ENCODE assay signal across 8 cellular contexts in the genomic region with DNA sequence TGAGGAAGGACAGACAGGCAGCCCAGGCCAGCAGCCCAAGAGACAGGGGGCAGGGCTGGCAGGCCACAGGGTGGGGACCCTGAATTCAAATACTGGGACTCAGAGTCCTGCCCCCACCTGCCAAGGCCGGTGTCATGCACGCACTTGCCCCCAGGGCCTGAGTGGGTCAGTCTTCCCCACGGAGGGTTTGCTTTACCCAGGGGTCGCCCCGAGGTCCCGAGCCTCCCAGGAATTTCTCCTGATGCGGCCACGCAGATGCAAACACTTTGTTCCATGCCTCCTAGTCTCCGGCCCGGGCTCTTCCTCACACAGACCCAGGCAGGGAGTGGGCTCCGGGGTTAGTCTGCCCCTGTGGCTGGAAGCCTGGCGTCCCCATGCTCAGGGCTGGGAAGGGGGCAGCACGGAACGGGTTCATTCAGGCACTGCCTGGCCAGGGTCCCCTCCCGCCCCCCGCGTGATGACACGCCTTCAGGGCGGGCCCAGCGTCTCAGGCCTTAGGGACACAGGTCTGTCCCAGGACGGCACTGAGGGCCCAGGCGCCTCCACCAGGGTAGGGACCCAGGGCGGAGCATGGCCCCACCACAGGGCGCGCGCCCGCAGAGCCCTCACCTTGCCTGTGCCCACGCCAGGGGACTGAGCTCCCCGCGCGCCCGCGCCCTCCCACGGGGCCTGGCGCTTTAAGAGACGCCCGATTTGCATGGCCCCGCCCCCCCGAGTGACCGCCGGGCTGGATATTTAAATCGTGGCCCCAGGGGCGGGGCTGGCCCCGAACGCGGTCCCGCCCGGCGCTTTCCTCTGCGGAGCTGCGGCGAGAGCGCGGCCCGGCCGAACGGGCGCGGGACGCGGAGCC. TPM values are rescaled to one million over a fixed set of nuclear protein-coding genes. Genes with fewer than 3 reads are reported as not detected.
DNase-seq lines count a peak whose midpoint lies in the region; ATAC-seq and TF ChIP-seq lines count a peak whose summit lies in the region.

A gene (plus strand): TSS at position 763 of the 850 bp plus-strand sequence. CDS start 220 bp downstream, outside the sequence.

- peaks cover 0 to under 1% of the 10 kb centered on the region in 2 donors for H3K9me3 ChIP-seq in uterus

- H3K27ac Mint-ChIP-seq in progenitor cell of endocrine pancreas: no peak within 1 kb of the TSS

- intact Hi-C loops in left cardiac atrium (cut with DNase I): loop anchor here in 1 of 2 donors (10.0 kb wide), 1 partner anchor 83 kb away; no protein-coding TSS in a partner anchor
- intact Hi-C loops in uterus (cut with DNase I; ENCODE audit: low total_unique reads): no loop called here

- peak within 1 kb of the TSS; percentile 80 for H3K27ac ChIP-seq in C4-2B
- H3K27ac ChIP-seq in angular gyrus (ENCODE audit: low read depth, low read length): peak within 1 kb of the TSS; percentile 37
- H3K27ac ChIP-seq in uterus: peak within 1 kb of the TSS; percentile 91 to 95

- TF ChIP-seq CTCF in C4-2B (conservative IDR thresholded peaks at IDR 0.05): no peak
- TF ChIP-seq CTCF in progenitor cell of endocrine pancreas (IDR thresholded peaks at IDR 0.05; ENCODE audit: unreplicated experiment): no peak
- TF ChIP-seq CTCF in uterus (IDR thresholded peaks at IDR 0.05): no peak

- H3K4me3 Mint-ChIP-seq in progenitor cell of endocrine pancreas (ENCODE audit: low read depth): peak within 1 kb of the TSS; percentile 59

- H3K4me3 ChIP-seq in uterus: peak within 1 kb of the TSS; percentile 45 to 74

- ATAC-seq in left cardiac atrium (peak; percentile 87 to 93), GM18511 (IDR thresholded peaks at IDR 0.05; ENCODE audit: unreplicated experiment) (no peak)

- H3K36me3 ChIP-seq in uterus: no peaks in the 10 kb centered on the region

- H3K9me3 Mint-ChIP-seq in progenitor cell of endocrine pancreas (ENCODE audit: low read depth): no peaks in the 10 kb centered on the region

- H3K27me3 Mint-ChIP-seq in progenitor cell of endocrine pancreas: peaks cover 34% of the 10 kb centered on the region

- peaks cover 5 to 16% of the 10 kb centered on the region in 2 donors for H3K4me1 ChIP-seq in uterus

- peak; percentile 76 to 88 for TF ChIP-seq POLR2A in uterus (IDR thresholded peaks at IDR 0.05)

- DNase-seq in HS-5 (ENCODE audit: low read depth) (peak; percentile 33), SW 1271 (lab: John Stamatoyannopoulos, UW) (peak; percentile 40 to 77), left cardiac atrium (peak; percentile 94), progenitor cell of endocrine pancreas (ENCODE audit: low spot score, unreplicated experiment) (peak; percentile 65), uterus (peak; percentile 87 to 92)

- H3K4me1 Mint-ChIP-seq in progenitor cell of endocrine pancreas (ENCODE audit: low read depth): peaks cover 18% of the 10 kb centered on the region

- no peaks in the 10 kb centered on the region for H3K27me3 ChIP-seq in uterus

- H3K36me3 Mint-ChIP-seq in progenitor cell of endocrine pancreas (ENCODE audit: insufficient read depth): no peaks in the 10 kb centered on the region

RNA-seq across cellular contexts. Expression of the gene that starts here (rescaled TPM):
- total RNA-seq in left cardiac atrium: 10 to 100 TPM; 12.2 to 31.9 TPM
- 2.2 and 2.5 TPM in 2 replicates for total RNA-seq in progenitor cell of endocrine pancreas
- total RNA-seq in uterus: 10 to 100 TPM; 18.5 to 87.1 (median 21.9) TPM

Comparison
In these comparisons a context has a peak if more than half of its experiments do, and no peak if none do; other contexts are left out.
1. H3K27ac ChIP-seq: peak in every context shown above with its lines; median percentile 93 in uterus; 80 in C4-2B; 37 in angular gyrus.
2. DNase-seq: peak in every context shown above with its lines; median percentile 94 in left cardiac atrium; 90 in uterus; 65 in progenitor cell of endocrine pancreas; 58 in SW 1271; 33 in HS-5.